8 cellular contexts compared by ENCODE assay signal in genomic region chr2:97995734-97996624, GRCh38. TPM values are rescaled to one million over a fixed set of nuclear protein-coding genes. Genes with fewer than 3 reads are reported as not detected.
DNase-seq lines count a peak whose midpoint lies in the region; ATAC-seq, FAIRE-seq and TF ChIP-seq lines count a peak whose summit lies in the region.

Gene TMEM131, minus strand, starts transcription at chr2:97995948. Its CDS starts 286 bp downstream, at chr2:97995662.

- 2% methylated on average over 28 of the region's 88 CpGs for WGBS in esophagus muscularis mucosa

- peak within 1 kb of the TSS; percentile 86 for H3K27ac Mint-ChIP-seq in activated T-cell treated with anti-CD3 and anti-CD28 coated beads, Interleukin-2, amount 50 U/mL, for 72 hours

- H3K9ac ChIP-seq in DND-41 (ENCODE audit: low read depth, low read length) (peak within 1 kb of the TSS; percentile 86), Karpas-422 (ENCODE audit: low read length) (peak within 1 kb of the TSS; percentile 88)

- H3K27me3 Mint-ChIP-seq in activated T-cell treated with anti-CD3 and anti-CD28 coated beads, Interleukin-2, amount 50 U/mL, for 72 hours (ENCODE audit: low read depth): no peaks in the 10 kb centered on the region

- TF ChIP-seq CTCF in DND-41 (IDR thresholded peaks at IDR 0.05; ENCODE audit: borderline replicate concordance, extremely low read depth, low read length, poor library complexity, severe bottlenecking) (no peak), esophagus muscularis mucosa (IDR thresholded peaks at IDR 0.05) (no peak)

- peaks cover 33% of the 10 kb centered on the region for H3K4me1 ChIP-seq in DND-41 (ENCODE audit: insufficient read depth, low read length)
- peaks cover 30% of the 10 kb centered on the region for H3K4me1 ChIP-seq in Karpas-422 (ENCODE audit: low read length)
- peaks cover 23 to 45% (median 43%) of the 10 kb centered on the region in 4 donors for H3K4me1 ChIP-seq in esophagus muscularis mucosa
- H3K4me1 ChIP-seq in muscle layer of duodenum (ENCODE audit: control insufficient read depth in 1 of 2, insufficient read depth in 2 of 2, low read length in 2 of 2): peaks cover 12 to 30% of the 10 kb centered on the region in 2 donors

- no peaks in the 10 kb centered on the region for H3K36me3 ChIP-seq in DND-41 (ENCODE audit: insufficient read depth, low read length)
- no peaks in the 10 kb centered on the region for H3K36me3 ChIP-seq in Karpas-422 (ENCODE audit: insufficient read depth, low read length)
- H3K36me3 ChIP-seq in esophagus muscularis mucosa: no peaks in the 10 kb centered on the region
- no peaks in the 10 kb centered on the region for H3K36me3 ChIP-seq in muscle layer of duodenum (ENCODE audit: control insufficient read depth in 1 of 2, insufficient read depth in 2 of 2, low read length in 2 of 2)

- TF ChIP-seq POLR2A in esophagus muscularis mucosa (IDR thresholded peaks at IDR 0.05; ENCODE audit: low read depth): peak; percentile 58

- H3K9me3 Mint-ChIP-seq in activated T-cell treated with anti-CD3 and anti-CD28 coated beads, Interleukin-2, amount 50 U/mL, for 72 hours: no peaks in the 10 kb centered on the region

- peak; percentile 95 for DNase-seq in DND-41
- peak; percentile 96 for DNase-seq in Karpas-422
- peak; percentile 81 for DNase-seq in RCC 7860 (ENCODE audit: low spot score)
- peak; percentile 97 to 98 for DNase-seq in activated T-cell treated with anti-CD3 and anti-CD28 coated beads, Interleukin-2, amount 50 U/mL, for 72 hours
- DNase-seq in esophagus muscularis mucosa (ENCODE audit: extremely low spot score): peak; percentile 97
- DNase-seq in stimulated activated CD8-positive, alpha-beta memory T cell treated with anti-CD3 and anti-CD28 coated beads, Interleukin-7, amount 100 ng/mL, for 24 hours (ENCODE audit: low read depth): peak; percentile 94

- no peaks in the 10 kb centered on the region for H3K9me2 ChIP-seq in Karpas-422 (replicated peaks; ENCODE audit: insufficient read depth, low read length)

- peaks cover 9% of the 10 kb centered on the region for H3K27me3 ChIP-seq in DND-41 (ENCODE audit: insufficient read depth, low read length, poor library complexity)
- H3K27me3 ChIP-seq in Karpas-422 (ENCODE audit: low read length): no peaks in the 10 kb centered on the region
- H3K27me3 ChIP-seq in esophagus muscularis mucosa: no peaks in the 10 kb centered on the region
- no peaks in the 10 kb centered on the region for H3K27me3 ChIP-seq in muscle layer of duodenum (ENCODE audit: low read depth, low read length)

- H3K4me1 Mint-ChIP-seq in activated T-cell treated with anti-CD3 and anti-CD28 coated beads, Interleukin-2, amount 50 U/mL, for 72 hours (ENCODE audit: low read depth): peaks cover 32% of the 10 kb centered on the region

- intact Hi-C loops in esophagus muscularis mucosa (cut with DNase I): no loop called here

- ATAC-seq in DND-41 (ENCODE audit: insufficient read depth, low read depth) (peak; percentile 86), GM21825 (IDR thresholded peaks at IDR 0.05; ENCODE audit: unreplicated experiment) (peak; percentile 68)
- peak; percentile 87 to 88 for ATAC-seq in activated T-cell treated with anti-CD3 and anti-CD28 coated beads, Interleukin-2, amount 50 U/mL, for 72 hours (replicated peaks in 1 of 2)

- H3K4me3 Mint-ChIP-seq in activated T-cell treated with anti-CD3 and anti-CD28 coated beads, Interleukin-2, amount 50 U/mL, for 72 hours: peak within 1 kb of the TSS; percentile 93 to 94

- no peaks in the 10 kb centered on the region for H3K9me3 ChIP-seq in DND-41 (ENCODE audit: insufficient read depth, low read length, severe bottlenecking)
- H3K9me3 ChIP-seq in Karpas-422 (ENCODE audit: low read length): no peaks in the 10 kb centered on the region
- no peaks in the 10 kb centered on the region for H3K9me3 ChIP-seq in esophagus muscularis mucosa
- no peaks in the 10 kb centered on the region for H3K9me3 ChIP-seq in muscle layer of duodenum (ENCODE audit: control insufficient read depth in 1 of 2, low read length in 2 of 2)

- H3K79me2 ChIP-seq in DND-41 (ENCODE audit: insufficient read depth, low read length) (peaks cover 46% of the 10 kb centered on the region), Karpas-422 (ENCODE audit: low read length) (peaks cover 25% of the 10 kb centered on the region)

- FAIRE-seq in RCC 7860 (lab: Jason Lieb, UNC): no peak

- H3K4me3 ChIP-seq in DND-41 (ENCODE audit: low read depth in 1 of 2, low read length in 2 of 2) (peak within 1 kb of the TSS; percentile 55 to 97), Karpas-422 (ENCODE audit: low read length) (peak within 1 kb of the TSS; percentile 86), esophagus muscularis mucosa (peak within 1 kb of the TSS; percentile 75 to 95 (median 92)), muscle layer of duodenum (ENCODE audit: low read depth in 1 of 2, low read length in 2 of 2) (peak within 1 kb of the TSS; percentile 93 to 94)

- no peak for TF ChIP-seq EP300 in esophagus muscularis mucosa (IDR thresholded peaks at IDR 0.05)

- H2AFZ ChIP-seq in DND-41 (ENCODE audit: low read depth, low read length) (peak within 1 kb of the TSS; percentile 98), Karpas-422 (ENCODE audit: low read length) (peak within 1 kb of the TSS; percentile 91)

- H3K27ac ChIP-seq in DND-41 (ENCODE audit: low read length) (peak within 1 kb of the TSS; percentile 94), Karpas-422 (ENCODE audit: low read length) (peak within 1 kb of the TSS; percentile 77), esophagus muscularis mucosa (replicated peaks in 1 of 4) (peak within 1 kb of the TSS; percentile 94 to 97 (median 97)), muscle layer of duodenum (ENCODE audit: low read length) (peak within 1 kb of the TSS; percentile 95)

- H4K20me1 ChIP-seq in DND-41 (ENCODE audit: insufficient read depth, low read length): peaks cover 8% of the 10 kb centered on the region; the same call in 1 of the 2 replicates
- peaks cover 30% of the 10 kb centered on the region for H4K20me1 ChIP-seq in Karpas-422 (ENCODE audit: insufficient read depth, low read depth, low read length)

- peak within 1 kb of the TSS; percentile 95 for H3K4me2 ChIP-seq in DND-41 (ENCODE audit: insufficient read depth, low read length)
- H3K4me2 ChIP-seq in Karpas-422 (ENCODE audit: low read depth, low read length, poor library complexity, severe bottlenecking): peak within 1 kb of the TSS; percentile 78

- peaks cover 0 to 3% of the 10 kb centered on the region in 2 donors for H3K36me3 Mint-ChIP-seq in activated T-cell treated with anti-CD3 and anti-CD28 coated beads, Interleukin-2, amount 50 U/mL, for 72 hours (ENCODE audit: insufficient read depth in 2 of 2)

RNA-seq across cellular contexts. Expression of gene TMEM131, which starts in this region (rescaled TPM):
- total RNA-seq in Karpas-422 (2014; rRNA removed; shearing (Covaris generic); ENCODE audit: low replicate concordance): 11.2 and 20.9 TPM in 2 replicates
- total RNA-seq in activated T-cell treated with anti-CD3 and anti-CD28 coated beads, Interleukin-2, amount 50 U/mL, for 72 hours: 10 to 100 TPM; 40.3 to 40.5 TPM
- 10 to 100 TPM; 23.9 to 34.1 (median 26.5) TPM for total RNA-seq in esophagus muscularis mucosa

Comparison
In these comparisons a context has a peak if more than half of its experiments do, and no peak if none do; other contexts are left out.
1. Peak in every context shown above with its lines: DNase-seq, ATAC-seq, H3K4me3 ChIP-seq and H3K27ac ChIP-seq.